Comparison of ENCODE assay signal across 19 cellular contexts in the genomic region with DNA sequence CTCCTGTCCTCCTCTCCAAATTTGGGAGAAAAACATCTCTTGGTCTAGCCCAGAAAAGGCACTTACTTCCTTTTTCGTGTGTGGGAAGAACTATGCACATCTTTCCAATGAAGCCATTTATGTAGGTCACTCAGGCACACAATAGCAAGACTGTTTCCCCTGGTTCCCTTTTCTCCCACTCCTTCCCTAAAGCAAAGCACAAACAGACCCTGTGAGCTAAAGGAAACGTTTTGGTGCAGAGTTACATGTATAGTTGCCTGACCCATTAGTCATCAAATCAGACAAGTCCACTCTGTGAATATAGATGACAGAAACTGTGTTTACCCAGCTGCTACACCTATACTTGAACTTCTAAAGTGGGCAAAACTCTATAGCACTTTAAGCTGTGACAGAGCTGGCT.
A peak's percentile ranks its signal among the peaks of the same experiment; 100 is the strongest.
DNase-seq lines count a peak whose midpoint lies in the region; ATAC-seq and TF ChIP-seq lines count a peak whose summit lies in the region.
"Had no signal": no experiment of that assay in that cellular context is flagged by ENCODE, and none has a peak within 500 bp of the region (broad histone marks: within the 10 kb centered on the region; RNA-seq: fewer than 3 reads in every experiment).

No MANE protein-coding gene starts in this region.

- intact Hi-C loops in left colon (cut with DNase I, micrococcal nuclease) = no loop called here
- intact Hi-C loops in head of caudate nucleus (cut with DNase I) = no loop called here

- H3K4me1 Mint-ChIP-seq in neural crest cell = peaks cover 36% of the 10 kb centered on the region
- H3K4me1 Mint-ChIP-seq: B cell, IgD-negative memory B cell, natural killer cell, T-cell had no signal

- peak overlapping the region; percentile 1 for H3K4me3 Mint-ChIP-seq in neural crest cell
- H3K4me3 Mint-ChIP-seq: B cell, IgD-negative memory B cell, natural killer cell, T-cell had no signal

- H3K36me3 Mint-ChIP-seq in neural crest cell (ENCODE audit: low read depth) = peaks cover 5% of the 10 kb centered on the region
- H3K36me3 Mint-ChIP-seq: natural killer cell, T-cell had no signal

- H3K27me3 Mint-ChIP-seq in neural crest cell (ENCODE audit: low read depth) = no peaks in the 10 kb centered on the region
- H3K27me3 Mint-ChIP-seq: B cell, IgD-negative memory B cell, T-cell had no signal

- DNase-seq in ELR (ENCODE audit: low read depth) (peak; percentile 12), NCI-H748 treated with DMSO at 0.1 percent for 48 hours (lab: John Stamatoyannopoulos, UW) (peak; percentile 13), dedifferentiated amniotic fluid mesenchymal stem cell (ENCODE audit: extremely low spot score) (peak; percentile 37), neural crest cell (ENCODE audit: low read depth, low spot score) (no peak), left colon (no peak), H7 (no peak), head of caudate nucleus (no peak)
- no peak for DNase-seq in stimulated activated CD8-positive, alpha-beta memory T cell treated with anti-CD3 and anti-CD28 coated beads, Interleukin-4, amount 100 ng/mL, for 48 hours
- DNase-seq: activated T-cell treated with anti-CD3 and anti-CD28 coated beads, Interleukin-2, amount 50 U/mL, for 1 hour; amygdala; natural killer cell; NCI-H2029 treated with DMSO at 0.1 percent for 48 hours; stimulated activated naive CD4-positive, alpha-beta T cell treated with Interleukin-2 at 50 U/mL for 16 hours; T-cell had no signal

- no peak overlapping the region for H3K4me3 ChIP-seq in H7 (ENCODE audit: insufficient read depth, low read depth, low read length)
- H3K4me3 ChIP-seq: GM12878, vagina had no signal

- H3K27me3 ChIP-seq in H7 (ENCODE audit: control insufficient read depth, insufficient read depth, low read length) = no peaks in the 10 kb centered on the region
- H3K27me3 ChIP-seq: vagina had no signal

- no peak for ATAC-seq in left colon
- ATAC-seq: activated CD4-positive, CD25-positive, alpha-beta regulatory T cell treated with anti-CD3 and anti-CD28 coated beads, Interleukin-2, amount 50 U/mL, for 24 hours; GM12878; natural killer cell; T-cell had no signal

- no peak for TF ChIP-seq CTCF in neural crest cell (conservative IDR thresholded peaks at IDR 0.05)

- peaks cover 2% of the 10 kb centered on the region for H3K9me3 Mint-ChIP-seq in neural crest cell

- no peaks in the 10 kb centered on the region for H3K36me3 ChIP-seq in H7 (replicated peaks; ENCODE audit: control insufficient read depth, insufficient read depth, low read length)
- H3K36me3 ChIP-seq: vagina had no signal

- peak overlapping the region; percentile 93 for H3K27ac Mint-ChIP-seq in neural crest cell (ENCODE audit: unreplicated experiment)
- H3K27ac Mint-ChIP-seq: B cell, IgD-negative memory B cell, natural killer cell, T-cell had no signal

Comparison
In these comparisons a context has a peak if more than half of its experiments do, and no peak if none do; other contexts are left out.
1. DNase-seq: peak in ELR (single experiment), NCI-H748 treated with DMSO at 0.1 percent for 48 hours (single experiment) and dedifferentiated amniotic fluid mesenchymal stem cell (single experiment); none in neural crest cell (single experiment), left colon (0 of 2), stimulated activated CD8-positive, alpha-beta memory T cell treated with anti-CD3 and anti-CD28 coated beads, Interleukin-4, amount 100 ng/mL, for 48 hours (single experiment), H7 (single experiment) and head of caudate nucleus (0 of 42).